ENCODE assay signal across 19 cellular contexts in genomic region chr1:115534106-115534505, GRCh38.
DNase-seq lines count a peak whose midpoint lies in the region; ATAC-seq and TF ChIP-seq lines count a peak whose summit lies in the region.
"Had no signal": no experiment of that assay in that cellular context is flagged by ENCODE, and none has a peak within 500 bp of the region (broad histone marks: within the 10 kb centered on the region; RNA-seq: fewer than 3 reads in every experiment).

No MANE protein-coding gene starts in this region.

- H4K20me1 ChIP-seq in hepatocyte (ENCODE audit: insufficient read depth, poor library complexity, severe bottlenecking), result no peaks in the 10 kb centered on the region
- H4K20me1 ChIP-seq: BLaER1 had no signal

- WGBS in hepatocyte (ENCODE audit: low lambda C conversion rate, missing lambda C conversion rate), result 48% methylated on average over 1 of the region's 1 CpG
- 43% methylated on average over 1 of the region's 1 CpG; no CpG with 5 or more reads in 1 of the 2 experiments for WGBS in mesodermal cell (ENCODE audit: insufficient coverage in 2 of 2), 2 experiments

- no peaks in the 10 kb centered on the region for H3K36me3 ChIP-seq in hepatocyte (replicated peaks; ENCODE audit: insufficient read depth, low read depth)
- H3K36me3 ChIP-seq in mesodermal cell (ENCODE audit: control insufficient read depth, insufficient read depth, low read length), result no peaks in the 10 kb centered on the region
- H3K36me3 ChIP-seq in WERI-Rb-1, result no peaks in the 10 kb centered on the region
- H3K36me3 ChIP-seq: BLaER1, Peyer's patch, SJCRH30 had no signal

- ATAC-seq in HG02870 (IDR thresholded peaks at IDR 0.05; ENCODE audit: unreplicated experiment) (no peak), GM21576 (IDR thresholded peaks at IDR 0.05; ENCODE audit: unreplicated experiment) (no peak)

- H3K4me3 ChIP-seq in hepatocyte (no peak overlapping the region), mesodermal cell (ENCODE audit: extremely low read depth, insufficient read depth, low read length, poor library complexity, severe bottlenecking) (no peak overlapping the region), WERI-Rb-1 (ENCODE audit: low read depth, low read length) (no peak overlapping the region)
- H3K4me3 ChIP-seq: BLaER1, Peyer's patch, SJCRH30 had no signal

- no peaks in the 10 kb centered on the region for H3K9me3 ChIP-seq in hepatocyte (ENCODE audit: low read depth)
- H3K9me3 ChIP-seq in mesodermal cell (ENCODE audit: control insufficient read depth, low read length), result no peaks in the 10 kb centered on the region
- H3K9me3 ChIP-seq in WERI-Rb-1 (ENCODE audit: severe bottlenecking), result no peaks in the 10 kb centered on the region
- H3K9me3 ChIP-seq: Peyer's patch, SJCRH30 had no signal

- peaks cover 25% of the 10 kb centered on the region for H3K4me1 ChIP-seq in hepatocyte (ENCODE audit: insufficient read depth)
- H3K4me1 ChIP-seq in mesodermal cell (ENCODE audit: control insufficient read depth, insufficient read depth, low read length, poor library complexity, severe bottlenecking), result peaks cover 40% of the 10 kb centered on the region
- H3K4me1 ChIP-seq: Peyer's patch, SJCRH30 had no signal

- H2AFZ ChIP-seq in hepatocyte, result no peak overlapping the region

- no peak overlapping the region for H3K4me2 ChIP-seq in hepatocyte
- H3K4me2 ChIP-seq: BLaER1 had no signal

- peak overlapping the region; percentile 18 for H3K27ac ChIP-seq in hepatocyte
- peak overlapping the region; percentile 66 for H3K27ac ChIP-seq in mesodermal cell (ENCODE audit: low read depth, low read length, severe bottlenecking)
- H3K27ac ChIP-seq in WERI-Rb-1, result no peak overlapping the region
- H3K27ac ChIP-seq: BLaER1, Peyer's patch, SJCRH30 had no signal

- no peaks in the 10 kb centered on the region for H3K79me2 ChIP-seq in hepatocyte

- H3K9me2 ChIP-seq in hepatocyte (replicated peaks; ENCODE audit: insufficient read depth), result no peaks in the 10 kb centered on the region

- TF ChIP-seq CTCF in hepatocyte (IDR thresholded peaks at IDR 0.05; ENCODE audit: poor library complexity) (no peak), WERI-Rb-1 (IDR thresholded peaks at IDR 0.05; ENCODE audit: low read depth, low read length) (no peak)

- DNase-seq in HK-2 (ENCODE audit: unreplicated experiment) (peak; percentile 51), hepatocyte (ENCODE audit: low spot score) (peak; percentile 25), WERI-Rb-1 (no peak)
- DNase-seq in stimulated activated CD4-positive, alpha-beta T cell treated with anti-CD3 and anti-CD28 coated beads, Interleukin-1b, Interleukin-23, amount 100 ng/mL, for 48 hours, result no peak
- DNase-seq: Calu3; CD4-positive, alpha-beta T cell; DMS153; Kasumi-1; NCI-H1694; NCI-H2081 treated with DMSO at 0.1 percent for 48 hours; NCI-H2171 treated with DMSO at 0.1 percent for 48 hours; NCI-H446; NCI-H526; Peyer's patch; SJCRH30 had no signal

- H3K27me3 ChIP-seq in hepatocyte, result no peaks in the 10 kb centered on the region
- H3K27me3 ChIP-seq in WERI-Rb-1 (ENCODE audit: insufficient read depth, low read depth, severe bottlenecking), result no peaks in the 10 kb centered on the region
- H3K27me3 ChIP-seq: BLaER1, Peyer's patch, SJCRH30 had no signal

Comparison
In these comparisons a context has a peak if more than half of its experiments do, and no peak if none do; other contexts are left out.
1. DNase-seq: peak in HK-2 (single experiment) and hepatocyte (single experiment); none in WERI-Rb-1 (single experiment) and stimulated activated CD4-positive, alpha-beta T cell treated with anti-CD3 and anti-CD28 coated beads, Interleukin-1b, Interleukin-23, amount 100 ng/mL, for 48 hours (single experiment).